Comparison of ENCODE assay signal across 20 cellular contexts in the genomic region with DNA sequence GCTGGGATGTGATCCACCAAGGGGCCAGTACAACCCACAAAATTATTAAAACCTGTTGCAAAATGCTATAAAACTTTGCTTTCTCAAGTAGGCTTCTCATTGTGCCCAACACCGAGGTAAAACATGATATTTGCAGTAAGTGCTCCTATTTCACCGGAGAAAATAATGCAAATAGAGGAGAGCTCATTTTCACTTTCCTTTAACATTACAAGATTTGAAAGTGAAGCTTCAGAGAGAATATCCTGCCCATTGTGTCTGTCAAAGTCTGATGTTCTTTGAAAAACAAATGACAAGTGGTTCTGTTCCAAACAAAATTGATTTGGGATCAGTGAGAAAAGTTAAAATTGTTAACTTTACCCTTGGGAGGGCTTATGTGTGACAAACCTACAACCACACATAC.
"Had no signal": no experiment of that assay in that cellular context is flagged by ENCODE, and none has a peak within 500 bp of the region (broad histone marks: within the 10 kb centered on the region; RNA-seq: fewer than 3 reads in every experiment).

No MANE protein-coding gene starts in this region.

- ATAC-seq: K562 had no signal

- DNase-seq: MV-4-11, NCI-H1048, NCI-H1105, NCI-H1417, NCI-H1436 treated with DMSO at 0.1 percent for 48 hours, NCI-H1694, NCI-H187 treated with DMSO at 0.1 percent for 48 hours, NCI-H2029 treated with DMSO at 0.1 percent for 48 hours, NCI-H2227 treated with DMSO at 0.1 percent for 48 hours, NCI-H524, NCI-H526 treated with DMSO at 0.1 percent for 48 hours, NCI-H748 treated with DMSO at 0.1 percent for 48 hours, Right ventricle myocardium superior, RPMI8226, SIG-M5 had no signal

- H3K27ac ChIP-seq: HL-60, KMS-11, SJSA1, SK-N-MC had no signal

- H3K27me3 ChIP-seq: SJSA1 had no signal

- H3K4me3 ChIP-seq: K562, SJSA1, SK-N-MC had no signal
